In the genomic region with DNA sequence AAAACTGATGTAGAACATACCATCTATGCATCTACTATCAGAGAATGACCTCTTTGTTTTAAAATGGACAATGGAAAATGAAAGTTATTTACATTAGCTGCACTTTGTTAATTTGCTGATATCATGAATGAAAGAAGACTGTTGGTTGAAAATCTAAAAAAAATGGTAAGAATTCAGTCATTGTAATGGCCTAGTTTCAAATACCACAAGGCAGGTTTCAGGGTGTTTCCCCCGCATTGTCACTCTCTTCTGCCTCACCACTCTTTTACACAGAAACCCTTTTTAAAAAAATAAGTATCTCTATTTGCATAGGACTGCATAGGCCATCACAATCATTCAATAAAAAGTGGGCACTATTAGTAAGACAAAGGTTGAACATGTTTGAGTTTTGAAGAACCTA, we compare ENCODE assay signal across 16 cellular contexts.
DNase-seq lines count a peak whose midpoint lies in the region; ATAC-seq lines count a peak whose summit lies in the region.
"Had no signal": no experiment of that assay in that cellular context is flagged by ENCODE, and none has a peak within 500 bp of the region (broad histone marks: within the 10 kb centered on the region; RNA-seq: fewer than 3 reads in every experiment).

No MANE protein-coding gene starts in this region.

- ATAC-seq in GM18499 (IDR thresholded peaks at IDR 0.05; ENCODE audit: insufficient read depth, unreplicated experiment), result peak; percentile 80
- peak; percentile 67 for ATAC-seq in GM19397 (IDR thresholded peaks at IDR 0.05; ENCODE audit: unreplicated experiment)
- peak; percentile 78 for ATAC-seq in HG02885 (IDR thresholded peaks at IDR 0.05; ENCODE audit: poor library complexity, unreplicated experiment)
- ATAC-seq in HG03457 (IDR thresholded peaks at IDR 0.05; ENCODE audit: unreplicated experiment), result peak; percentile 53
- ATAC-seq: left lobe of liver had no signal

- in situ Hi-C loops in KBM-7 (cut with MboI; ENCODE audit: low pct_unique_long_range_greater_than_20kb, low sequenced_read_pairs), result no loop called here

- DNase-seq in HCEC 1CT (no peak), iPS-NIHi11 (ENCODE audit: low spot score) (no peak), KBM-7 (no peak)
- no peak for DNase-seq in activated T-cell treated with anti-CD3 and anti-CD28 coated beads, Interleukin-2, amount 50 U/mL, for 48 hours
- DNase-seq: activated naive CD4-positive, alpha-beta T cell; Caco-2; dorsolateral prefrontal cortex; esophagus squamous epithelium; NCI-H1048; posterior cingulate gyrus; spleen had no signal
